26 cellular contexts compared by ENCODE assay signal in the genomic region with DNA sequence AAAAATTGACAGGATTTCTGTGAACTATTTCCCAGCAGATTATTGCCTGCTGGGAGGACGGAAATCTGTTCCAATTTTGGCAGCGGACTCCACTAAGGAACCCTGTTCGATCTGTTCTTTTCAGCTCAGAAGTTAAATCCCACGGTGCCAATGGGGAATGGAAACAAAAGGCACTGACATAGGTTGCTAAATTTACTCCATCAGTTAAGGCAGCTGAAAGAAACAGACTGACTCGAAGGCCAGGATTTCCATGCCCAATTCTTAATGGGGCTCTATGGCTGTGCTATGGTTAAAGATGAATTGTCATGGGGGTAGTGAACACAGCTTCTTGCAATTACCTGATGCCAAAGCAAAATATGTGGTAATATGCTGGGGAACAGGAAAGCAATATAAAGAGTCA.
"Had no signal": no experiment of that assay in that cellular context is flagged by ENCODE, and none has a peak within 500 bp of the region (broad histone marks: within the 10 kb centered on the region; RNA-seq: fewer than 3 reads in every experiment).

No MANE protein-coding gene starts in this region.

- H3K27ac ChIP-seq: coronary artery, dorsolateral prefrontal cortex, esophagus muscularis mucosa, foreskin keratinocyte, gastroesophageal sphincter, heart left ventricle, hepatocyte, left ventricle myocardium inferior, lower lobe of right lung had no signal

- H3K9me3 ChIP-seq: esophagus muscularis mucosa, gastroesophageal sphincter, heart left ventricle, left ventricle myocardium inferior, lower lobe of right lung had no signal

- H3K4me1 Mint-ChIP-seq: immature natural killer cell; mesothelial cell of epicardium; naive B cell; naive thymus-derived CD8-positive, alpha-beta T cell had no signal

- FAIRE-seq: colon, endothelial cell of umbilical vein, frontal cortex, kidney had no signal

- H3K27ac Mint-ChIP-seq: immature natural killer cell; mesothelial cell of epicardium; naive B cell; naive thymus-derived CD8-positive, alpha-beta T cell had no signal

- H3K4me1 ChIP-seq: esophagus muscularis mucosa, gastroesophageal sphincter, left ventricle myocardium inferior, lower lobe of right lung had no signal

- H3K27me3 ChIP-seq: dorsolateral prefrontal cortex, esophagus muscularis mucosa, foreskin keratinocyte, gastroesophageal sphincter, heart left ventricle, hepatocyte had no signal

- H3K4me3 ChIP-seq: coronary artery, dorsolateral prefrontal cortex, esophagus muscularis mucosa, gastroesophageal sphincter, heart left ventricle, hepatocyte, left ventricle myocardium inferior, lower lobe of right lung had no signal

- H3K36me3 ChIP-seq: esophagus muscularis mucosa, gastroesophageal sphincter, heart left ventricle, left ventricle myocardium inferior, lower lobe of right lung had no signal

- DNase-seq: dermis blood vessel endothelial cell; dorsolateral prefrontal cortex; effector CD4-positive, alpha-beta T cell; effector memory CD4-positive, alpha-beta T cell; foreskin keratinocyte; heart left ventricle; hypothalamus; immature natural killer cell; islet precursor cell; kidney; kidney glomerular epithelial cell; left colon; left ventricle myocardium inferior; lower lobe of right lung; mesenchymal stem cell; naive B cell; naive thymus-derived CD8-positive, alpha-beta T cell had no signal

- H3K36me3 Mint-ChIP-seq: immature natural killer cell; mesothelial cell of epicardium; naive B cell; naive thymus-derived CD8-positive, alpha-beta T cell had no signal

- H3K9me3 Mint-ChIP-seq: mesothelial cell of epicardium; naive thymus-derived CD8-positive, alpha-beta T cell had no signal

- H3K4me3 Mint-ChIP-seq: immature natural killer cell; mesothelial cell of epicardium; naive B cell; naive thymus-derived CD8-positive, alpha-beta T cell had no signal

- ATAC-seq: foreskin keratinocyte; gastroesophageal sphincter; left colon; left lobe of liver; lower lobe of right lung; naive thymus-derived CD8-positive, alpha-beta T cell had no signal

- H3K27me3 Mint-ChIP-seq: naive B cell had no signal

- H3K4me2 ChIP-seq: hepatocyte had no signal

- H3K79me2 ChIP-seq: hepatocyte had no signal

- H2AFZ ChIP-seq: hepatocyte had no signal
